ENCODE assay signal across 12 cellular contexts in the genomic region with DNA sequence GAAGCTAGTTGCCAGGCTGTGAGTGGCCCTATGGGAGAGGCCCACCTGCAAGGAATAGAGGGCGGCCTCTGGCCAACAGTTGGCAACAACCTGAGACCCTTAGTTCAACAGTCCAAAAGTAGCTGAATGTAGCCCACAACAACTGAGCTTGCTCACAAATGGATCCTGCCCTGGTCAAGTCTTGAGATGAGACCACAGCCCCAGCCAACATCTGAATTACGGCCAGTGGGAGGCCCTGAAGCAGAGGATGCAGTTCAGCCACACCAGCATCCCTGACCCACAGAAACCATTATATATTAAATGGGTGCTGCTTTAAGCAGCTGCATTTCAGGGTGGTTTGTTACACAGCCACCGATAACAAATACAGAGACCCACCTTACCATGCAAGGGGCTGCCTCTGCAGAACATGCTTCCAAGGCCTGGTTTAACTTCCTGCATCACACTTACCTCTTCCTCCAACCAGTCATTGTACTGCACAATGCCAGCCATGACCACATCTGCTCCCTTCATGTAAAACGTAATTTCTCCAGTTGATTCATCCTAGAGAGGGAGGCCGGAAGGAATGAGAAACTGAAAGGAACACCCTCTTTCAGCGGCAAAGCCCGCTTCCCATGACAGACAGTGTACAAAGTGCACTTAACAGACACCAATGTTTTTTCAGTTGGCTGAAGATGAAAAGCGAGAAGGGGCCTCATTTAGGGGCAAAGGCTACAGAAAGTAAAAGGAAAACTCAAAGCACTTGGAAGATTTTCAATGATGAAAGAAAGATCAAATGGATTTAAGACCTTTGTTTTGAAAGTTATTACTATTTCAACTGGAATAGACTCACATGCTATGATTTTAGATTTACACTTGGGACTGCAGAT.
DNase-seq lines count a peak whose midpoint lies in the region; ATAC-seq, FAIRE-seq and TF ChIP-seq lines count a peak whose summit lies in the region.
"Had no signal": no experiment of that assay in that cellular context is flagged by ENCODE, and none has a peak within 500 bp of the region (broad histone marks: within the 10 kb centered on the region; RNA-seq: fewer than 3 reads in every experiment).

No MANE protein-coding gene starts in this region.

- H4K20me1 ChIP-seq in fibroblast of lung (ENCODE audit: control insufficient read depth, extremely low read depth, insufficient read depth, low read length) = no peaks in the 10 kb centered on the region

- no peak overlapping the region for H3K4me3 Mint-ChIP-seq in activated T-cell treated with anti-CD3 and anti-CD28 coated beads, Interleukin-2, amount 50 U/mL, for 24 hours

- ATAC-seq in GM18861 (IDR thresholded peaks at IDR 0.05; ENCODE audit: unreplicated experiment) = no peak
- ATAC-seq: esophagus mucosa, SK-N-SH treated with all-trans-retinoic acid at 6 μM for 48 hours had no signal

- H3K79me2 ChIP-seq in fibroblast of lung (ENCODE audit: control insufficient read depth, insufficient read depth, low read length) = no peaks in the 10 kb centered on the region

- peaks cover 31% of the 10 kb centered on the region for H3K27me3 Mint-ChIP-seq in activated T-cell treated with anti-CD3 and anti-CD28 coated beads, Interleukin-2, amount 50 U/mL, for 24 hours

- TF ChIP-seq CTCF in fibroblast of lung (conservative IDR thresholded peaks at IDR 0.05 in 1 of 2, IDR thresholded peaks at IDR 0.05 in 1 of 2; ENCODE audit: low read depth in 1 of 2, low read length in 2 of 2) (no peak), Peyer's patch (IDR thresholded peaks at IDR 0.05) (no peak)

- H3K9me3 ChIP-seq in fibroblast of lung (ENCODE audit: control insufficient read depth, insufficient read depth, low read depth, low read length) (no peaks in the 10 kb centered on the region), small intestine (ENCODE audit: control insufficient read depth, low read depth) (no peaks in the 10 kb centered on the region), Peyer's patch (no peaks in the 10 kb centered on the region)

- FAIRE-seq in small intestine (lab: Jason Lieb, UNC) = no peak
- FAIRE-seq: keratinocyte had no signal

- no peaks in the 10 kb centered on the region for H3K36me3 ChIP-seq in fibroblast of lung (ENCODE audit: control insufficient read depth, insufficient read depth, low read length)
- H3K36me3 ChIP-seq in small intestine (ENCODE audit: control insufficient read depth in 2 of 2, insufficient read depth in 2 of 2, low read length in 2 of 2) = no peaks in the 10 kb centered on the region
- H3K36me3 ChIP-seq in Peyer's patch = peaks cover 0 to 17% (median 0%) of the 10 kb centered on the region in 3 donors

- no peak overlapping the region for H3K9ac ChIP-seq in fibroblast of lung (ENCODE audit: insufficient read depth, low read length)

- H3K4me1 Mint-ChIP-seq in activated T-cell treated with anti-CD3 and anti-CD28 coated beads, Interleukin-2, amount 50 U/mL, for 24 hours (ENCODE audit: low read depth) = peaks cover 46% of the 10 kb centered on the region

- no peak overlapping the region for H2AFZ ChIP-seq in fibroblast of lung (ENCODE audit: low read length)

- peaks cover 9% of the 10 kb centered on the region for H3K4me1 ChIP-seq in fibroblast of lung (ENCODE audit: control insufficient read depth, extremely low read depth, insufficient read depth, low read length)
- H3K4me1 ChIP-seq in small intestine (ENCODE audit: control insufficient read depth in 2 of 2, insufficient read depth in 1 of 2, low read depth in 1 of 2, low read length in 1 of 2) = peaks cover 2 to 8% of the 10 kb centered on the region in 2 donors
- H3K4me1 ChIP-seq in Peyer's patch = peaks cover 0 to 20% (median 0%) of the 10 kb centered on the region in 4 donors

- H3K9me3 Mint-ChIP-seq in activated T-cell treated with anti-CD3 and anti-CD28 coated beads, Interleukin-2, amount 50 U/mL, for 24 hours = no peaks in the 10 kb centered on the region

- H3K36me3 Mint-ChIP-seq in activated T-cell treated with anti-CD3 and anti-CD28 coated beads, Interleukin-2, amount 50 U/mL, for 24 hours (ENCODE audit: low read depth) = no peaks in the 10 kb centered on the region

- peak overlapping the region; percentile 15 for H3K27ac ChIP-seq in fibroblast of lung (ENCODE audit: insufficient read depth, low read length)
- H3K27ac ChIP-seq in small intestine (ENCODE audit: low read depth in 1 of 2, low read length in 1 of 2) = peak overlapping the region in 1 of 2 donors; percentile 96
- H3K27ac ChIP-seq in Peyer's patch = peak overlapping the region in 2 of 4 donors; percentile 65 to 86

- no peak overlapping the region for H3K4me2 ChIP-seq in fibroblast of lung (ENCODE audit: extremely low read depth, insufficient read depth, low read length)

- TF ChIP-seq POLR2A in Peyer's patch (IDR thresholded peaks at IDR 0.05) = no peak

- no peak for DNase-seq in activated T-cell treated with anti-CD3 and anti-CD28 coated beads, Interleukin-2, amount 50 U/mL, for 24 hours
- no peak for DNase-seq in activated T-cell treated with anti-CD3 and anti-CD28 coated beads, Interleukin-2, amount 50 U/mL, for 1 hour
- DNase-seq in RPMI7951 (ENCODE audit: low read depth) (peak; percentile 94), fibroblast of lung (ENCODE audit: low read depth in 2 of 2) (peak; percentile 91), small intestine (peak; percentile 41), NCI-H748 (lab: John Stamatoyannopoulos, UW; ENCODE audit: unreplicated experiment) (no peak), Peyer's patch (no peak)
- DNase-seq: NCI-H1105 treated with DMSO at 0.1 percent for 48 hours had no signal

- no peak overlapping the region for H3K4me3 ChIP-seq in fibroblast of lung (replicated peaks in 1 of 4; ENCODE audit: control extremely low read depth in 1 of 4, insufficient read depth in 1 of 4, low read depth in 3 of 4, low read length in 4 of 4)
- no peak overlapping the region for H3K4me3 ChIP-seq in small intestine (ENCODE audit: low read depth in 1 of 2, low read length in 2 of 2)
- no peak overlapping the region for H3K4me3 ChIP-seq in Peyer's patch

- WGBS in small intestine, 3 donors = 39 to 54% (median 41%) methylated on average over 8 of the region's 8 CpGs

- no peaks in the 10 kb centered on the region for H3K27me3 ChIP-seq in fibroblast of lung (ENCODE audit: control insufficient read depth, insufficient read depth, low read length)
- no peaks in the 10 kb centered on the region for H3K27me3 ChIP-seq in small intestine (ENCODE audit: control insufficient read depth in 2 of 2, insufficient read depth in 2 of 2, low read length in 2 of 2)
- no peaks in the 10 kb centered on the region for H3K27me3 ChIP-seq in Peyer's patch

- H3K27ac Mint-ChIP-seq in activated T-cell treated with anti-CD3 and anti-CD28 coated beads, Interleukin-2, amount 50 U/mL, for 24 hours = peak overlapping the region; percentile 46

Comparison
In these comparisons a context has a peak if more than half of its experiments do, and no peak if none do; other contexts are left out.
1. DNase-seq: peak in RPMI7951 (single experiment), fibroblast of lung (2 of 2) and small intestine (single experiment); none in activated T-cell treated with anti-CD3 and anti-CD28 coated beads, Interleukin-2, amount 50 U/mL, for 24 hours (single experiment), activated T-cell treated with anti-CD3 and anti-CD28 coated beads, Interleukin-2, amount 50 U/mL, for 1 hour (single experiment), NCI-H748 (single experiment) and Peyer's patch (0 of 3).